14 cellular contexts compared by ENCODE assay signal in the genomic region with DNA sequence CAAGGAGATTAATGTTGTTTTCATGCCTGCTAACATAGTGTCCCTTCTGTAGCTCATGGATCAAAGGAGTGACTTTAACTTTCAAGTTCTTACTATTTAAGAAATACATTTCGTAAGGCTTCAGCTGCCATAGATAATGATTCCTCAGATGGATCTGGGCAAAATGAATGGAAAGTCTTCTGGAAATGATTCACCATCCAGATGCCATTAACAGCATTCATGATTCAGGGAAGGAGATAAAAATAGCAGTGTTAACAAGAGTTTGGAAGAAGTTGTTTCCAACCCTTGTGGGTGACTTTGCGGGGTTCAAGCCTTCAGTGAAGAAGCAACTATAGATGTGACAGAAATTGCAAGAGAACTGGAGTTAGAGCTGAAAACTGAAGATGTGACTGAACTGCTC. TPM values are rescaled to one million over a fixed set of nuclear protein-coding genes. Genes with fewer than 3 reads are reported as not detected.
DNase-seq lines count a peak whose midpoint lies in the region; ATAC-seq, FAIRE-seq and TF ChIP-seq lines count a peak whose summit lies in the region.
"Had no signal": no experiment of that assay in that cellular context is flagged by ENCODE, and none has a peak within 500 bp of the region (broad histone marks: within the 10 kb centered on the region; RNA-seq: fewer than 3 reads in every experiment).

No MANE protein-coding gene starts in this region.

- H4K20me1 ChIP-seq in endothelial cell of umbilical vein (replicated peaks; ENCODE audit: control insufficient read depth, extremely low read depth, insufficient read depth, low read length), result no peaks in the 10 kb centered on the region
- H4K20me1 ChIP-seq in hepatocyte (ENCODE audit: insufficient read depth, poor library complexity, severe bottlenecking), result no peaks in the 10 kb centered on the region

- no TSS peak for BruUV-seq in endothelial cell of umbilical vein (replicated peaks; lab: Mats Ljungman, UMichigan)

- H3K4me2 ChIP-seq in endothelial cell of umbilical vein (ENCODE audit: insufficient read depth, low read length) (no peak overlapping the region), hepatocyte (no peak overlapping the region)

- H3K9me3 ChIP-seq in endothelial cell of umbilical vein (replicated peaks; ENCODE audit: control insufficient read depth, insufficient read depth, low read length) (no peaks in the 10 kb centered on the region), psoas muscle (no peaks in the 10 kb centered on the region), hepatocyte (ENCODE audit: low read depth) (no peaks in the 10 kb centered on the region)
- H3K9me3 ChIP-seq: ovary, thyroid gland had no signal

- peaks cover 43% of the 10 kb centered on the region for H3K36me3 Mint-ChIP-seq in activated CD4-positive, alpha-beta T cell treated with anti-CD3 and anti-CD28 coated beads, Interleukin-2, amount 10 ng/mL, durations not matched to agents 7 days and 5 days (ENCODE audit: low read depth)

- intact Hi-C loops in endothelial cell of umbilical vein (cut with micrococcal nuclease) (no loop called here), psoas muscle (cut with DNase I) (no loop called here)

- no peak for TF ChIP-seq POLR2A in endothelial cell of umbilical vein (IDR thresholded peaks at IDR 0.05; ENCODE audit: low read depth, low read length)

- peaks cover 6% of the 10 kb centered on the region for H3K9me3 Mint-ChIP-seq in activated CD4-positive, alpha-beta T cell treated with anti-CD3 and anti-CD28 coated beads, Interleukin-2, amount 10 ng/mL, durations not matched to agents 7 days and 5 days

- TF ChIP-seq CTCF in endothelial cell of umbilical vein (IDR thresholded peaks at IDR 0.05; ENCODE audit: extremely low read depth in 1 of 2, insufficient read depth in 1 of 2, low read depth in 1 of 2, low read length in 2 of 2), result no peak
- TF ChIP-seq CTCF in psoas muscle (IDR thresholded peaks at IDR 0.05), result no peak
- no peak for TF ChIP-seq CTCF in hepatocyte (IDR thresholded peaks at IDR 0.05; ENCODE audit: poor library complexity)

- H3K9me2 ChIP-seq in hepatocyte (replicated peaks; ENCODE audit: insufficient read depth), result no peaks in the 10 kb centered on the region

- H3K9me1 ChIP-seq in endothelial cell of umbilical vein (replicated peaks; ENCODE audit: control insufficient read depth, extremely low read depth, insufficient read depth, low read length), result no peaks in the 10 kb centered on the region

- peaks cover 42% of the 10 kb centered on the region for H3K4me1 Mint-ChIP-seq in activated CD4-positive, alpha-beta T cell treated with anti-CD3 and anti-CD28 coated beads, Interleukin-2, amount 10 ng/mL, durations not matched to agents 7 days and 5 days

- H3K36me3 ChIP-seq in endothelial cell of umbilical vein (ENCODE audit: control insufficient read depth in 2 of 2, extremely low read depth in 1 of 2, insufficient read depth in 2 of 2, low read length in 2 of 2), result peaks cover 0 to 7% of the 10 kb centered on the region in 2 experiments
- peaks cover 0 to 6% of the 10 kb centered on the region in 2 donors for H3K36me3 ChIP-seq in psoas muscle (ENCODE audit: insufficient read depth in 1 of 2, low read depth in 1 of 2)
- no peaks in the 10 kb centered on the region for H3K36me3 ChIP-seq in hepatocyte (replicated peaks; ENCODE audit: insufficient read depth, low read depth)
- H3K36me3 ChIP-seq: ovary, thyroid gland had no signal

- H3K27ac ChIP-seq in endothelial cell of umbilical vein (ENCODE audit: insufficient read depth, low read depth, low read length) (no peak overlapping the region), psoas muscle (peak overlapping the region; percentile 19), hepatocyte (no peak overlapping the region)
- H3K27ac ChIP-seq: ovary, thyroid gland had no signal

- ATAC-seq in psoas muscle, result peak; percentile 46 to 95 (median 90)
- no peak for ATAC-seq in HG03025 (IDR thresholded peaks at IDR 0.05; ENCODE audit: low FRiP score, unreplicated experiment)
- no peak for ATAC-seq in GM21737 (IDR thresholded peaks at IDR 0.05; ENCODE audit: unreplicated experiment)
- ATAC-seq: Panc1 had no signal

- H3K9ac ChIP-seq in endothelial cell of umbilical vein (replicated peaks; ENCODE audit: extremely low read depth, insufficient read depth, low read length), result no peak overlapping the region

- FAIRE-seq in endothelial cell of umbilical vein (lab: Jason Lieb, UNC), result no peak

- H3K79me2 ChIP-seq in endothelial cell of umbilical vein (ENCODE audit: control insufficient read depth, insufficient read depth, low read length) (peaks cover 25% of the 10 kb centered on the region), hepatocyte (peaks cover 4% of the 10 kb centered on the region)

- CTCF ChIA-PET in activated CD4-positive, alpha-beta T cell treated with anti-CD3 and anti-CD28 coated beads, Interleukin-2, amount 10 ng/mL, durations not matched to agents 7 days and 5 days (lab: Charles Lee), result interaction anchor here (1.1 to 1.3 kb wide), 2 partner anchors 12 to 17 kb away, joined by 3 to 5 read pairs; a partner anchor contains a TSS
- CTCF ChIA-PET in endothelial cell of umbilical vein (lab: Charles Lee), result interaction anchor here (0.7 to 2.1 kb wide), 3 partner anchors 11 to 18 kb away, joined by 3 to 6 read pairs (median 5); no protein-coding TSS in a partner anchor

- peak overlapping the region; percentile 8 for H3K4me3 Mint-ChIP-seq in activated CD4-positive, alpha-beta T cell treated with anti-CD3 and anti-CD28 coated beads, Interleukin-2, amount 10 ng/mL, durations not matched to agents 7 days and 5 days
- H3K4me3 Mint-ChIP-seq: activated B cell treated with CpG ODN at 0.5 μM for 24 hours had no signal

- dilution Hi-C loops in endothelial cell of umbilical vein (cut with MboI; ENCODE audit: extremely low pct_ligation_motif_present, low sequenced_read_pairs), result no loop called here

- 28 to 38% (median 36%) methylated on average over 2 of the region's 2 CpGs for WGBS in psoas muscle, 3 donors
- 85% methylated on average over 2 of the region's 2 CpGs for WGBS in hepatocyte (ENCODE audit: low lambda C conversion rate, missing lambda C conversion rate)

- no peak for DNase-seq in activated CD4-positive, alpha-beta T cell treated with anti-CD3 and anti-CD28 coated beads, Interleukin-2, amount 10 ng/mL, durations not matched to agents 7 days and 5 days
- no peak for DNase-seq in activated CD4-positive, alpha-beta T cell treated with anti-CD3 and anti-CD28 coated beads, Interleukin-2, amount 50 U/mL, for 1 hour
- DNase-seq in HS-5 (ENCODE audit: low read depth), result peak; percentile 50
- peak; percentile 39 for DNase-seq in endothelial cell of umbilical vein (ENCODE audit: low read depth, low spot score)
- DNase-seq in psoas muscle, result no peak
- no peak for DNase-seq in hepatocyte (ENCODE audit: low spot score)
- DNase-seq: activated B cell treated with CpG ODN at 0.5 μM for 24 hours, amniotic stem cell, left cardiac atrium, ovary, thyroid gland had no signal

- peak overlapping the region; percentile 75 for H3K27ac Mint-ChIP-seq in activated CD4-positive, alpha-beta T cell treated with anti-CD3 and anti-CD28 coated beads, Interleukin-2, amount 10 ng/mL, durations not matched to agents 7 days and 5 days
- H3K27ac Mint-ChIP-seq: activated B cell treated with CpG ODN at 0.5 μM for 24 hours had no signal

- H3K27me3 ChIP-seq in endothelial cell of umbilical vein (ENCODE audit: control insufficient read depth in 2 of 2, insufficient read depth in 2 of 2, low read length in 2 of 2) (no peaks in the 10 kb centered on the region), psoas muscle (ENCODE audit: insufficient read depth in 3 of 3, low read length in 2 of 3) (no peaks in the 10 kb centered on the region), hepatocyte (no peaks in the 10 kb centered on the region)
- H3K27me3 ChIP-seq: ovary, thyroid gland had no signal

- H3K27me3 Mint-ChIP-seq in activated CD4-positive, alpha-beta T cell treated with anti-CD3 and anti-CD28 coated beads, Interleukin-2, amount 10 ng/mL, durations not matched to agents 7 days and 5 days, result no peaks in the 10 kb centered on the region
- H3K27me3 Mint-ChIP-seq: activated B cell treated with CpG ODN at 0.5 μM for 24 hours had no signal

- peaks cover 6% of the 10 kb centered on the region for H3K4me1 ChIP-seq in endothelial cell of umbilical vein (ENCODE audit: control insufficient read depth, extremely low read depth, insufficient read depth, low read length)
- H3K4me1 ChIP-seq in psoas muscle, result peaks cover 13% of the 10 kb centered on the region
- no peaks in the 10 kb centered on the region for H3K4me1 ChIP-seq in hepatocyte (ENCODE audit: insufficient read depth)
- H3K4me1 ChIP-seq: thyroid gland had no signal

- H3K4me3 ChIP-seq in endothelial cell of umbilical vein (replicated peaks in 1 of 3; ENCODE audit: insufficient read depth in 1 of 3, low read depth in 1 of 3, low read length in 3 of 3) (no peak overlapping the region), psoas muscle (no peak overlapping the region), hepatocyte (no peak overlapping the region)
- H3K4me3 ChIP-seq: ovary, thyroid gland had no signal

- H2AFZ ChIP-seq in endothelial cell of umbilical vein (ENCODE audit: low read depth, low read length) (no peak overlapping the region), hepatocyte (no peak overlapping the region)

- POLR2A ChIA-PET in activated CD4-positive, alpha-beta T cell treated with anti-CD3 and anti-CD28 coated beads, Interleukin-2, amount 10 ng/mL, durations not matched to agents 7 days and 5 days (lab: Charles Lee), result interaction anchor here (0.6 kb wide), 1 partner anchor 17 kb away, joined by 3 read pairs; a partner anchor contains a TSS
- POLR2A ChIA-PET in endothelial cell of umbilical vein (lab: Charles Lee), result no interaction called here

TF ChIP-seq in endothelial cell of umbilical vein, 7 proteins besides CTCF, POLR2A, EP300 and RAD21 (continues in another document):
- no peak for TF ChIP-seq EZH2 (IDR thresholded peaks at IDR 0.05; ENCODE audit: borderline replicate concordance, low read depth, low read length, severe bottlenecking)
- no peak for TF ChIP-seq JUN (IDR thresholded peaks at IDR 0.05; ENCODE audit: borderline replicate concordance, insufficient read depth, insufficient read length, low read depth)

RNA-seq across cellular contexts. Expression of a gene that starts 17.0 kb away (rescaled TPM):
- 10 to 100 TPM; 26.0 to 32.8 TPM for total RNA-seq in activated CD4-positive, alpha-beta T cell treated with anti-CD3 and anti-CD28 coated beads, Interleukin-2, amount 10 ng/mL, durations not matched to agents 7 days and 5 days
- total RNA-seq in endothelial cell of umbilical vein (35.2 and 42.0 TPM in 2 replicates), psoas muscle (10 to 100 TPM; 17.1 to 30.2 (median 24.6) TPM), hepatocyte (19.3 and 25.1 TPM in 2 replicates)
- polyA plus RNA-seq in endothelial cell of umbilical vein (8.5 and 11.2 TPM in 2 replicates), psoas muscle (10 to 100 TPM in 2 of 3 donors, 1 to 10 TPM in 1; 6.2 to 17.7 (median 11.8) TPM), hepatocyte (16.5 and 18.4 TPM in 2 replicates)
- 22.4 and 27.6 TPM in 2 replicates for polyA plus RNA-seq in endothelial cell of umbilical vein (2011; cell fraction: cytosol; rRNA removed)
- polyA plus RNA-seq in endothelial cell of umbilical vein (2011; cell fraction: nucleus; rRNA removed), result 24.0 and 30.0 TPM in 2 replicates
- polyA plus RNA-seq in endothelial cell of umbilical vein (2012), result 34.0 and 59.5 TPM in 2 replicates
- 14.7 and 16.8 TPM in 2 replicates for polyA minus RNA-seq in endothelial cell of umbilical vein
- polyA minus RNA-seq in endothelial cell of umbilical vein (2011; cell fraction: cytosol; rRNA and poly(A)+ RNA removed), result 12.0 TPM
- polyA minus RNA-seq in endothelial cell of umbilical vein (2011; cell fraction: nucleus; rRNA and poly(A)+ RNA removed), result 17.2 and 20.8 TPM in 2 replicates

Comparison
In these comparisons a context has a peak if more than half of its experiments do, and no peak if none do; other contexts are left out.
1. DNase-seq: peak in HS-5 (single experiment) and endothelial cell of umbilical vein (single experiment); none in activated CD4-positive, alpha-beta T cell treated with anti-CD3 and anti-CD28 coated beads, Interleukin-2, amount 10 ng/mL, durations not matched to agents 7 days and 5 days (single experiment), activated CD4-positive, alpha-beta T cell treated with anti-CD3 and anti-CD28 coated beads, Interleukin-2, amount 50 U/mL, for 1 hour (single experiment), psoas muscle (0 of 2) and hepatocyte (single experiment).
2. ATAC-seq: peak in psoas muscle (4 of 4); none in HG03025 (single experiment) and GM21737 (single experiment).